In the genomic region with DNA sequence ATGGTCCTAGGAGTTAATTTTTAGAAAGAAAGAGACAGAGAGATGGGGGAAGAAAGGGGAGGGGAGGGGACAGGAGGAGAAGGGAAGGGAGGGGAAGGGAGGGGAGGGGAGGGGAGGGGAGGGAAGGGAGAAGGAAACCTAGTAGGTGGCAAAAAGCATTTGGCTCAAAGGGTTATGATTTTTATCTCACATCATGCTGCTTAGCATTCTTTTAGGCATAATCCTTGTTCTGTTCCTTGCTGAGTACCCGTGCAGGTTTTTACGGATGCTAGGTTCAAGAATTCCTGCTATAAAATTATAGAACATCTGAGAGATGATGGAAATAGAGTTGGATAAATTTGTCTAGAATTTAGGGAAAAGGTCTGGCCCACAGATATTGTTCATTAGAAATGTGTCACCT, we compare ENCODE assay signal across 1 cellular context.
A peak's percentile ranks its signal among the peaks of the same experiment; 100 is the strongest.
TF ChIP-seq lines count a peak whose summit lies in the region.

No MANE protein-coding gene starts in this region.

TF ChIP-seq in HepG2, 621 proteins besides CTCF, POLR2A, EP300 and RAD21:
- TF ChIP-seq, protein P1, sequence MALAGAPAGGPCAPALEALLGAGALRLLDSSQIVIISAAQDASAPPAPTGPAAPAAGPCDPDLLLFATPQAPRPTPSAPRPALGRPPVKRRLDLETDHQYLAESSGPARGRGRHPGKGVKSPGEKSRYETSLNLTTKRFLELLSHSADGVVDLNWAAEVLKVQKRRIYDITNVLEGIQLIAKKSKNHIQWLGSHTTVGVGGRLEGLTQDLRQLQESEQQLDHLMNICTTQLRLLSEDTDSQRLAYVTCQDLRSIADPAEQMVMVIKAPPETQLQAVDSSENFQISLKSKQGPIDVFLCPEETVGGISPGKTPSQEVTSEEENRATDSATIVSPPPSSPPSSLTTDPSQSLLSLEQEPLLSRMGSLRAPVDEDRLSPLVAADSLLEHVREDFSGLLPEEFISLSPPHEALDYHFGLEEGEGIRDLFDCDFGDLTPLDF (CRISPR knock-in tag; IDR thresholded peaks at IDR 0.05), result no peak
- peak; percentile 84 for TF ChIP-seq HNRNPK (IDR thresholded peaks at IDR 0.05; ENCODE audit: low read depth, low read length, poor library complexity, severe bottlenecking)
